ENCODE assay signal across 8 cellular contexts in the genomic region with DNA sequence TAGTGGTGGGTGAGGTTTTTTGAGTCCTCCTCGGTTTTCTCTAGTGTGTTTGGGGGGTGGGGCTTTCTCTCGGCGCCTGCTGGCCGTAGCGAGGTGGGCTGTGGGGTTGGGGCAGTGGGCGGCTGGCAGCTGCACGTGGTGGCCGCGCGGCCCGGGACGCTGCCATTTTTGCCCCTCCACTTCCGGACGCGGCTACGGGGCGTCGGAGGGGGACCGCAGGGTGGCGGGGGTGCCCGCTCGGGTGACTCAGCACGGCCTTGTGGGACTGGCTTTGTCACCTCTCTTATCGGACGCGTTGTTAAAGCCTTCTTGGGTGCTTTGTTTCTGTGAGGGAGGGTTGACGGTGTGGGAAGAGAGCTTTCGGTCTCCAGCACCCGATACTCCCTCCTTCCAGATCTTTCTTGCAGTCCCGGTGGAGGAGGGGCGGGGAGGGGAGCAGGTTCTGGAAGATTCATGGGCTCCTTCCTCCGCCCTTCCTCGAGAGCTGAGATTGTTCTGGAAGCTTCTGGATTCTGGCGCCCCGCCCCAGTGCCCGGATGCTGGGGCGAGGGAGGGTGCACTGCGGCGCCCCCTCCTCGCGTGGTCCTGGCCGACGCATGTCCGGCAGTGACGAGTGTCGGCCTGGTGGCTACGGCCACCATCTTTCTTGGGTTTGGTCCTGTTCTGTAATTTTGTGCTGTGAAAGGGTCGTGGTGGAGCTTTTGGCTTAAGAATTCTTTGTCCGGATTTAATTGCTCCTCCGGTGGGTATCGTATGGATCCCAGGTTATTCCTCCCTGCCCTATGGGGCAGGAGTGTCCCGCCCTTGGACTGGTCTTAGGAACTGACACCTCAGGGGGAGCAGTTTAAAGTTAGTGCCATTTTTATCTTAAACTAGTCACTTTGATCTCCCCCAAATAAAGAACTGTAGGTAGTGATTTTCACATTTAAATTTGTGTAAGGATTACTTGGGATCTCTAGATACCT. TPM values are rescaled to one million over a fixed set of nuclear protein-coding genes. Genes with fewer than 3 reads are reported as not detected.
DNase-seq lines count a peak whose midpoint lies in the region; ATAC-seq and TF ChIP-seq lines count a peak whose summit lies in the region.

No MANE protein-coding gene starts in this region.

- under 1% methylated on average over 30 of the region's 52 CpGs for WGBS in right lobe of liver (ENCODE audit: insufficient coverage, low coverage, low lambda C conversion rate, missing lambda C conversion rate)

- H3K27me3 Mint-ChIP-seq in activated CD4-positive, alpha-beta T cell treated with anti-CD3 and anti-CD28 coated beads, Interleukin-2, amount 10 ng/mL, durations not matched to agents 7 days and 5 days = no peaks in the 10 kb centered on the region

- peak overlapping the region; percentile 99 for H3K4me3 ChIP-seq in NB4 (ENCODE audit: low read depth, low read length)
- H3K4me3 ChIP-seq in right lobe of liver = peak overlapping the region; percentile 67 to 73 (median 73)

- TF ChIP-seq CTCF in NB4 (IDR thresholded peaks at IDR 0.05; ENCODE audit: low read depth, low read length) (no peak), right lobe of liver (IDR thresholded peaks at IDR 0.05) (no peak)

- POLR2A ChIA-PET in activated CD4-positive, alpha-beta T cell treated with anti-CD3 and anti-CD28 coated beads, Interleukin-2, amount 10 ng/mL, durations not matched to agents 7 days and 5 days (lab: Charles Lee) = interaction anchor here (0.5 to 1.9 kb wide), 4 partner anchors 8 to 145 kb away, joined by 3 to 15 read pairs (median 4); partner anchors contain the start of gene SLC29A1

- peak overlapping the region; percentile 95 for H3K27ac Mint-ChIP-seq in activated CD4-positive, alpha-beta T cell treated with anti-CD3 and anti-CD28 coated beads, Interleukin-2, amount 10 ng/mL, durations not matched to agents 7 days and 5 days

- H3K36me3 ChIP-seq in right lobe of liver = peaks cover 7 to 43% (median 35%) of the 10 kb centered on the region in 4 donors

- H3K4me1 Mint-ChIP-seq in activated CD4-positive, alpha-beta T cell treated with anti-CD3 and anti-CD28 coated beads, Interleukin-2, amount 10 ng/mL, durations not matched to agents 7 days and 5 days = peaks cover 53% of the 10 kb centered on the region

- peaks cover 55% of the 10 kb centered on the region for H3K36me3 Mint-ChIP-seq in activated CD4-positive, alpha-beta T cell treated with anti-CD3 and anti-CD28 coated beads, Interleukin-2, amount 10 ng/mL, durations not matched to agents 7 days and 5 days (ENCODE audit: low read depth)

- peak; percentile 26 to 38 (median 28) for ATAC-seq in right lobe of liver

- no peaks in the 10 kb centered on the region for H3K9me3 Mint-ChIP-seq in activated CD4-positive, alpha-beta T cell treated with anti-CD3 and anti-CD28 coated beads, Interleukin-2, amount 10 ng/mL, durations not matched to agents 7 days and 5 days

- intact Hi-C loops in right lobe of liver (cut with DNase I) = no loop called here

- H3K27ac ChIP-seq in right lobe of liver = peak overlapping the region; percentile 100

- H3K4me3 Mint-ChIP-seq in activated CD4-positive, alpha-beta T cell treated with anti-CD3 and anti-CD28 coated beads, Interleukin-2, amount 10 ng/mL, durations not matched to agents 7 days and 5 days = peak overlapping the region; percentile 99

- no peaks in the 10 kb centered on the region for H3K27me3 ChIP-seq in right lobe of liver

- H3K9me3 ChIP-seq in right lobe of liver = no peaks in the 10 kb centered on the region

- CTCF ChIA-PET in activated CD4-positive, alpha-beta T cell treated with anti-CD3 and anti-CD28 coated beads, Interleukin-2, amount 10 ng/mL, durations not matched to agents 7 days and 5 days (lab: Charles Lee) = interaction anchor here (0.7 to 7.8 kb wide), 8 partner anchors 8 to 86 kb away, joined by 3 to 66 read pairs (median 5); partner anchors contain the start of genes AARS2 and SLC35B2

- DNase-seq in EH (ENCODE audit: low read depth) (peak; percentile 66), GOT3 (lab: John Stamatoyannopoulos, UW) (peak; percentile 52), NB4 (ENCODE audit: low read depth) (peak; percentile 86), dedifferentiated amniotic fluid mesenchymal stem cell (ENCODE audit: extremely low spot score) (peak; percentile 41), right lobe of liver (peak; percentile 79 to 83 (median 82)), HuH-7 (ENCODE audit: low spot score) (no peak)
- DNase-seq in activated CD4-positive, alpha-beta T cell treated with anti-CD3 and anti-CD28 coated beads, Interleukin-2, amount 10 ng/mL, durations not matched to agents 7 days and 5 days = peak; percentile 82
- peak; percentile 90 for DNase-seq in stimulated activated CD4-positive, alpha-beta T cell treated with anti-CD3 and anti-CD28 coated beads, Interleukin-4, amount 100 ng/mL, for 1 hour

- TF ChIP-seq POLR2A in NB4 (IDR thresholded peaks at IDR 0.05; ENCODE audit: extremely low read depth, insufficient read length) (no peak), right lobe of liver (IDR thresholded peaks at IDR 0.05) (no peak)

- H3K4me1 ChIP-seq in right lobe of liver = peaks cover 0 to 47% (median 2%) of the 10 kb centered on the region in 4 donors

RNA-seq across cellular contexts. Expression of gene HSP90AB1, which starts 0.7 kb away (rescaled TPM):
- total RNA-seq in activated CD4-positive, alpha-beta T cell treated with anti-CD3 and anti-CD28 coated beads, Interleukin-2, amount 10 ng/mL, durations not matched to agents 7 days and 5 days = 100 to 1,000 TPM; 522 to 571 TPM
- total RNA-seq in right lobe of liver = 100 to 1,000 TPM; 183 to 566 (median 345) TPM

RNA-seq across cellular contexts. Expression of gene SLC35B2, which starts 9.7 kb away (rescaled TPM):
- 10 to 100 TPM; 29.5 to 30.1 TPM for total RNA-seq in activated CD4-positive, alpha-beta T cell treated with anti-CD3 and anti-CD28 coated beads, Interleukin-2, amount 10 ng/mL, durations not matched to agents 7 days and 5 days
- 10 to 100 TPM; 15.1 to 29.0 (median 20.9) TPM for total RNA-seq in right lobe of liver

RNA-seq across cellular contexts. Expression of gene NFKBIE, which starts 17.7 kb away (rescaled TPM):
- total RNA-seq in activated CD4-positive, alpha-beta T cell treated with anti-CD3 and anti-CD28 coated beads, Interleukin-2, amount 10 ng/mL, durations not matched to agents 7 days and 5 days = 10 to 100 TPM; 14.7 to 15.3 TPM
- 10 to 100 TPM in 3 of 6 experiments, 1 to 10 TPM in 3; 2.5 to 30.2 (median 10.8) TPM for total RNA-seq in right lobe of liver

RNA-seq across cellular contexts. Expression of gene TMEM151B, which starts 22.6 kb away (rescaled TPM):
- not detected for total RNA-seq in activated CD4-positive, alpha-beta T cell treated with anti-CD3 and anti-CD28 coated beads, Interleukin-2, amount 10 ng/mL, durations not matched to agents 7 days and 5 days
- total RNA-seq in right lobe of liver = not detected

RNA-seq across cellular contexts. Expression of gene SLC29A1, which starts 24.2 kb away (rescaled TPM):
- total RNA-seq in activated CD4-positive, alpha-beta T cell treated with anti-CD3 and anti-CD28 coated beads, Interleukin-2, amount 10 ng/mL, durations not matched to agents 7 days and 5 days = 10 to 100 TPM; 38.5 to 46.9 TPM
- total RNA-seq in right lobe of liver = 10 to 100 TPM; 27.4 to 51.3 (median 31.4) TPM
